In the genomic region with DNA sequence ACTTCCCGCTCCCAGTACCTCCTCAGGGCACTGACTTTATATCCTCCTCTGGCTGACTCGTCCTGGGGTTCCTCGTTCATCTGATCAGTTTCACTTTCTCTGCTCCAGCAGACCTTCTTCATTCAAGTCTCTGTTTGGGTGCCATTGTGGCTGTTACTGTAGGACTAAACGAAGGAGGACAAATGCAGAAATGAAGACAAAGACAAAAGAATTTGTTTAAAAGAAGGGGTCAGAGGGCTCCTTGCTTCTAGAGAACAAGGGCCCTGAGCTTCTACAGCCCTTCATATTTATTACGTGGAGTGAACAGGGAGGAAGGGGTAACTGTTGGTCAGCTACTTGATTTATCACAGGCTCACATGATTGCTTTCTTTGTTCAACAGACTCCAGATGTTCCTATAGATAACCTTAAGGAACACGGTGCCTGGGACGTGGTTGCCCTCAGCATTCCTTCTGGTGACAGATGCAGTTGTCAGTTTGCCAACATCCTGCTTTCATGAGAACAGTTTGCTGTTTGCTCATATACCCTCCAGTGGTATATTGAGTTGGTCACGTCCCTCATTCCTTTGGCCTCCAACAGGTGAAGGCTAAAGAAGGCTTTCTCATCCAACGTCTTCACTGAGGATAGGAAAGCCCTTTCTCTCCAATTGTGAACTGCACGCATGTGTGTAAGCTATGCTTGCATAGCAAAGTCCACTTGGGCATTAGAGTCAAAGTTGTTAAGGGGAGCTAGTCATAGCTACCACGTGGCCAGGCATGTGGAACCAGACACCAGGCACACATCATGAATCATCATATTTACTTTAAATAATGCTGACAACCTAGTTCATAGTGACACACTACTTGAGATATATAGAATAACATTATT, we compare ENCODE assay signal across 1 cellular context.
TF ChIP-seq lines count a peak whose summit lies in the region.

No MANE protein-coding gene starts in this region.

TF ChIP-seq in K562, 482 proteins besides CTCF, POLR2A, EP300 and RAD21 (continued from another document and continues in another):
- TF ChIP-seq, protein P1, sequence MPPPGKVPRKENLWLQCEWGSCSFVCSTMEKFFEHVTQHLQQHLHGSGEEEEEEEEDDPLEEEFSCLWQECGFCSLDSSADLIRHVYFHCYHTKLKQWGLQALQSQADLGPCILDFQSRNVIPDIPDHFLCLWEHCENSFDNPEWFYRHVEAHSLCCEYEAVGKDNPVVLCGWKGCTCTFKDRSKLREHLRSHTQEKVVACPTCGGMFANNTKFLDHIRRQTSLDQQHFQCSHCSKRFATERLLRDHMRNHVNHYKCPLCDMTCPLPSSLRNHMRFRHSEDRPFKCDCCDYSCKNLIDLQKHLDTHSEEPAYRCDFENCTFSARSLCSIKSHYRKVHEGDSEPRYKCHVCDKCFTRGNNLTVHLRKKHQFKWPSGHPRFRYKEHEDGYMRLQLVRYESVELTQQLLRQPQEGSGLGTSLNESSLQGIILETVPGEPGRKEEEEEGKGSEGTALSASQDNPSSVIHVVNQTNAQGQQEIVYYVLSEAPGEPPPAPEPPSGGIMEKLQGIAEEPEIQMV (tag; conservative IDR thresholded peaks at IDR 0.05; ENCODE audit: low read depth): no peak; the same call in none of the 2 replicates
- no peak for TF ChIP-seq CCAR2 (IDR thresholded peaks at IDR 0.05; ENCODE audit: low read depth, low read length)
- TF ChIP-seq ZFP1 (CRISPR knock-in tag; IDR thresholded peaks at IDR 0.05): 0 out of 2 replicates have a peak, but pooled peaks have one; percentile 37
- peak; percentile 64 for TF ChIP-seq TFAP4 (CRISPR knock-in tag; IDR thresholded peaks at IDR 0.05; ENCODE audit: borderline replicate concordance)
- 0 out of 2 replicates have a peak, but pooled peaks have one; percentile 48 for TF ChIP-seq ZNF57 (CRISPR knock-in tag; IDR thresholded peaks at IDR 0.05)
- TF ChIP-seq HEY1 (CRISPR knock-in tag; IDR thresholded peaks at IDR 0.05; ENCODE audit: borderline replicate concordance): peak; percentile 69
- no peak for TF ChIP-seq TGIF2 (CRISPR knock-in tag; IDR thresholded peaks at IDR 0.05)
- TF ChIP-seq TEAD2 (tag; IDR thresholded peaks at IDR 0.05): peak; percentile 12; the same call in 1 of the 2 replicates
- peak; percentile 96 to 97 for TF ChIP-seq MNT (conservative IDR thresholded peaks at IDR 0.05)
- no peak for TF ChIP-seq POLR2B (IDR thresholded peaks at IDR 0.05; ENCODE audit: low read depth, partially characterized antibody)
- no peak for TF ChIP-seq PCBP1 (IDR thresholded peaks at IDR 0.05; ENCODE audit: low read depth, low read length, poor library complexity, severe bottlenecking)
- TF ChIP-seq IFI16 (CRISPR knock-in tag; IDR thresholded peaks at IDR 0.05): 0 out of 2 replicates have a peak, but pooled peaks have one; percentile 57
- no peak; the same call in 1 of the 2 replicates for TF ChIP-seq RHOXF2B (CRISPR knock-in tag; conservative IDR thresholded peaks at IDR 0.05)
- peak; percentile 32 for TF ChIP-seq E2F1 (CRISPR knock-in tag; IDR thresholded peaks at IDR 0.05)
- peak; percentile 66; the same call in 1 of the 2 replicates for TF ChIP-seq KLF1 (tag; IDR thresholded peaks at IDR 0.05)
- TF ChIP-seq HNRNPL (IDR thresholded peaks at IDR 0.05; ENCODE audit: low read depth, low read length): no peak
- TF ChIP-seq CHCHD3 (CRISPR knock-in tag; IDR thresholded peaks at IDR 0.05): no peak
- peak; percentile 23 for TF ChIP-seq ZNF239 (CRISPR knock-in tag; IDR thresholded peaks at IDR 0.05)
- no peak for TF ChIP-seq NR0B1 (IDR thresholded peaks at IDR 0.05; ENCODE audit: partially characterized antibody)
- TF ChIP-seq ASH1L (IDR thresholded peaks at IDR 0.05; ENCODE audit: borderline replicate concordance, low read depth, partially characterized antibody): no peak
- TF ChIP-seq CBX3 (IDR thresholded peaks at IDR 0.05; ENCODE audit: borderline replicate concordance in 1 of 2, low read length in 2 of 2): peak in 1 of 2 experiments; percentile 94; a peak in 1 of 3 replicates
- TF ChIP-seq CREB3 (tag; conservative IDR thresholded peaks at IDR 0.05; ENCODE audit: low read depth): peak; percentile 87
- TF ChIP-seq ATF2 (CRISPR knock-in tag; IDR thresholded peaks at IDR 0.05): no peak
- TF ChIP-seq HMG20B (CRISPR knock-in tag; IDR thresholded peaks at IDR 0.05): no peak
- TF ChIP-seq TARDBP (IDR thresholded peaks at IDR 0.05): peak; percentile 88
- TF ChIP-seq POLR2AphosphoS2 (IDR thresholded peaks at IDR 0.05; ENCODE audit: low read length): no peak
- TF ChIP-seq, protein P2, sequence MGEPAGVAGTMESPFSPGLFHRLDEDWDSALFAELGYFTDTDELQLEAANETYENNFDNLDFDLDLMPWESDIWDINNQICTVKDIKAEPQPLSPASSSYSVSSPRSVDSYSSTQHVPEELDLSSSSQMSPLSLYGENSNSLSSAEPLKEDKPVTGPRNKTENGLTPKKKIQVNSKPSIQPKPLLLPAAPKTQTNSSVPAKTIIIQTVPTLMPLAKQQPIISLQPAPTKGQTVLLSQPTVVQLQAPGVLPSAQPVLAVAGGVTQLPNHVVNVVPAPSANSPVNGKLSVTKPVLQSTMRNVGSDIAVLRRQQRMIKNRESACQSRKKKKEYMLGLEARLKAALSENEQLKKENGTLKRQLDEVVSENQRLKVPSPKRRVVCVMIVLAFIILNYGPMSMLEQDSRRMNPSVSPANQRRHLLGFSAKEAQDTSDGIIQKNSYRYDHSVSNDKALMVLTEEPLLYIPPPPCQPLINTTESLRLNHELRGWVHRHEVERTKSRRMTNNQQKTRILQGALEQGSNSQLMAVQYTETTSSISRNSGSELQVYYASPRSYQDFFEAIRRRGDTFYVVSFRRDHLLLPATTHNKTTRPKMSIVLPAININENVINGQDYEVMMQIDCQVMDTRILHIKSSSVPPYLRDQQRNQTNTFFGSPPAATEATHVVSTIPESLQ (CRISPR knock-in tag; IDR thresholded peaks at IDR 0.05): no peak
- no peak for TF ChIP-seq SIRT6 (IDR thresholded peaks at IDR 0.05; ENCODE audit: low read depth, low read length)
- no peak for TF ChIP-seq E2F8 (IDR thresholded peaks at IDR 0.05; ENCODE audit: low read depth, partially characterized antibody)
- no peak for TF ChIP-seq KAT8 (IDR thresholded peaks at IDR 0.05; ENCODE audit: low read depth)
- TF ChIP-seq ZNF444 (CRISPR knock-in tag; IDR thresholded peaks at IDR 0.05): no peak
- TF ChIP-seq BDP1 (IDR thresholded peaks at IDR 0.05; ENCODE audit: insufficient read depth, insufficient read length): no peak
- TF ChIP-seq ZNF586 (CRISPR knock-in tag; conservative IDR thresholded peaks at IDR 0.05): no peak
- TF ChIP-seq EGR1 (conservative IDR thresholded peaks at IDR 0.05): no peak
- TF ChIP-seq PCBP2 (IDR thresholded peaks at IDR 0.05; ENCODE audit: low read depth, low read length, poor library complexity, severe bottlenecking): no peak
- TF ChIP-seq, protein P3, sequence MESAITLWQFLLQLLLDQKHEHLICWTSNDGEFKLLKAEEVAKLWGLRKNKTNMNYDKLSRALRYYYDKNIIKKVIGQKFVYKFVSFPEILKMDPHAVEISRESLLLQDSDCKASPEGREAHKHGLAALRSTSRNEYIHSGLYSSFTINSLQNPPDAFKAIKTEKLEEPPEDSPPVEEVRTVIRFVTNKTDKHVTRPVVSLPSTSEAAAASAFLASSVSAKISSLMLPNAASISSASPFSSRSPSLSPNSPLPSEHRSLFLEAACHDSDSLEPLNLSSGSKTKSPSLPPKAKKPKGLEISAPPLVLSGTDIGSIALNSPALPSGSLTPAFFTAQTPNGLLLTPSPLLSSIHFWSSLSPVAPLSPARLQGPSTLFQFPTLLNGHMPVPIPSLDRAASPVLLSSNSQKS (CRISPR knock-in tag; IDR thresholded peaks at IDR 0.05): no peak
- TF ChIP-seq ZNF785 (CRISPR knock-in tag; IDR thresholded peaks at IDR 0.05): no peak
